In the genomic region with DNA sequence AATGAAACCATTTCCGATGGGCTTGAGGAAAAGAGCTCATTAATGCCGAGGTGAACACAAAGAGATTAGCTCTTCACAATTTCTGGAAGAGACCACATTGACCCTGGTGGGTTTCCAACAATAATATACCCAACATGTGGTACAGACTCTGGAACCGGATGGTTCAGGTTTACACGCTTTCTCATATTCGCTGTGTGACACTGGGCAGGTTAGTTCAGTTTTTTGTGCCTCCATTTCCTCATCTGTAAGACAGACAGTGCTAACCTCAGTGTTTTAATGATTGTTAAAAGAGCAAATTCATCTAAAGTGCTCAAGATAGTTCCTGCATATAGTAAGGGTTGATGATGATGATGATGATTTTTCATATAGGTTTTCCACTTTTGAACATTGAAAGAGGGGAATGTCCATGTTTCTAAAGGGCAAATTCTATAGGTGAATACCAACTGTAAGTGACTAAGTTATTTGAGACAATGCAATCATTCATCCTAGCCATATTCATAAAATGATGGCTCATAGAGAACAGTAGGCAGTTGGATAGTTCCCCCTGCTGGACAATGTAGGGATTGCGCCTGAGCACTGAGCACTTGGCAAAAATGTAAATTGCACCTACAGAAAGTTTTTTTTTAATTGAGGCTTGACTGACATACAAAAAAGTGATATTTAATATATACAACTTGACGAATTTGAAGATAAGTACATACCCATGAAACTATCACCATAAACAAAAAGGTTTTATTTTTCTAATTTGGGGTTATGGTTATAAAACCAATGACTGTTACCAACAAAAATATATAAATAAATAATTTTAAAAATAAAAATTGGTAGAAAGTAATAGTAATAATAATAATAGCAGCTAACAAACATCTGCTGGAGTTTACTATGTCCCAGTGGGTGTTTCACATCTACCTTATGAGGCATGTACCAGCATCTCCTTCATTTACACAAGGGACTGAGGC, we compare ENCODE assay signal across 1 cellular context.
TF ChIP-seq lines count a peak whose summit lies in the region.

No MANE protein-coding gene starts in this region.

TF ChIP-seq in GM12891, 5 proteins besides CTCF, POLR2A, EP300 and RAD21 (continued from another document):
- TF ChIP-seq POU2F2 (IDR thresholded peaks at IDR 0.05; ENCODE audit: low read depth, low read length), result no peak
